Comparison of ENCODE assay signal across 8 cellular contexts in the genomic region with DNA sequence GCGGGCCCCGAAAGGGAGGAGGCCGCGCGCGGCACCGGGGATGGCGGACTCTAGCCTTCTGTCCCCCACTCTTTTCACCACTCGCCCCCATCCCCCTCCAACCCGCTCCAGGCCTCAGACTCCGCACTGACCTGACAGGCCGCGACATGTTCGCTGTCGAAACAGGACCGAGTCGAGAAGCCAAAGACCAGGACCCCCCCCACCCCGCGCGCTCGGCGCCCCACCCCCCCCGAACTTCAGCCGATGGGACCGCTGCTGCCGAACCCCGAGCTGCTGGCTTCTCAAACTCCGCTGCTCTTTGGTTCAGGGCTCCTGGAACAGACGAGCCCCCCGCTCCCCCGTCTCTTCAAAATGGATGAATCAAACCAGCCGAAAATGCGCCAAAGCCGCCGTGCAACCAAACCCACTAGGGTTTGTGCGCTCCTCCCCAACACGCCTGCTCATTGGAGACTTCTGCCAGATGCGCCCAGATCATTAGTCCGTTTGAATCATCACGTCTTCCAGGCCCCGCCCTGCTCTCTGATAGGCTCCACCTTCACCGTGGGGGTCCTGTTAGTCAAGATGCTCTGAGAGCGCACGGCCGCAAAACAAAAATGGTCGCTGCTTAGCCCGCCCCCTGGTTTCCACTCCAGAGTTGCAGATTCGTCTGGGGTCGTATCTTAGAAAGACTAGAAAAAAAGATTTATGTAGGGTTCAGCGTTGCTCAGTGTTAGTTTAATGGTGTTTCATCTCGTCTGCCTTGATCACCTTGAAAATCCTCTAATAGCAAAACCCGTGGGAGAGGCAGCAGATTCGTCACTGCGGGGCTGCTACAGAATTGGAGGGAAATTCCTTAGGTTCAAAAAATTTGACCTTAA. TPM values are rescaled to one million over a fixed set of nuclear protein-coding genes. Genes with fewer than 3 reads are reported as not detected.
A peak's percentile ranks its signal among the peaks of the same experiment; 100 is the strongest.
DNase-seq lines count a peak whose midpoint lies in the region; ATAC-seq, FAIRE-seq and TF ChIP-seq lines count a peak whose summit lies in the region.

A gene with protein sequence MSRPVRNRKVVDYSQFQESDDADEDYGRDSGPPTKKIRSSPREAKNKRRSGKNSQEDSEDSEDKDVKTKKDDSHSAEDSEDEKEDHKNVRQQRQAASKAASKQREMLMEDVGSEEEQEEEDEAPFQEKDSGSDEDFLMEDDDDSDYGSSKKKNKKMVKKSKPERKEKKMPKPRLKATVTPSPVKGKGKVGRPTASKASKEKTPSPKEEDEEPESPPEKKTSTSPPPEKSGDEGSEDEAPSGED (minus strand): TSS at position 357 of the 857 bp plus-strand sequence. CDS start 209 bp downstream, at position 148.

- peaks cover 22% of the 10 kb centered on the region for H3K4me1 Mint-ChIP-seq in CD14-positive monocyte

- in situ Hi-C loops in HepG2 (cut with HindIII; ENCODE audit: extremely low pct_ligation_motif_present, low pct_unique_long_range_greater_than_20kb), result no loop called here

- H3K27me3 Mint-ChIP-seq in CD14-positive monocyte (ENCODE audit: low read depth in 3 of 3), result peaks cover 0 to 2% (median 0%) of the 10 kb centered on the region in 3 donors

- H3K4me2 ChIP-seq in HepG2 (ENCODE audit: low read depth, low read length), result peak within 1 kb of the TSS; percentile 95

- peaks cover 43% of the 10 kb centered on the region for H3K79me2 ChIP-seq in HepG2 (ENCODE audit: insufficient read depth, low read length)

- H3K9me3 ChIP-seq in HepG2 (ENCODE audit: low read length), result no peaks in the 10 kb centered on the region

- peak within 1 kb of the TSS; percentile 92 for H3K27ac ChIP-seq in HepG2 (ENCODE audit: extremely low read length, insufficient read depth, low read length)

- peak within 1 kb of the TSS; percentile 83 for H3K9ac ChIP-seq in HepG2 (ENCODE audit: insufficient read depth, low read depth, low read length)

- CTCF ChIA-PET in HepG2 (lab: Yijun Ruan, JAX; ENCODE audit: low intra/inter-chr PET ratio, low total read pairs), result no interaction called here

- TF ChIP-seq EP300 in HepG2 (IDR thresholded peaks at IDR 0.05; ENCODE audit: low read depth in 2 of 2, low read length in 2 of 2) (peak in 1 of 2 experiments; percentile 56; a peak in 2 of 4 replicates), HepG2 (CRISPR knock-in tag; IDR thresholded peaks at IDR 0.05; ENCODE audit: borderline replicate concordance) (no peak)

- peak; percentile 49 to 55; a peak in 3 of 4 replicates for TF ChIP-seq POLR2A in HepG2 (IDR thresholded peaks at IDR 0.05; ENCODE audit: insufficient read depth in 1 of 2, low read depth in 2 of 2, low read length in 2 of 2)

- DNase-seq in CD14-positive monocyte (ENCODE audit: low spot score) (peak; percentile 98), NCI-H82 (lab: John Stamatoyannopoulos, UW) (peak; percentile 100), dermis microvascular lymphatic vessel endothelial cell (ENCODE audit: low read depth in 2 of 2) (peak; percentile 99), HepG2 (ENCODE audit: low spot score) (peak; percentile 99)
- DNase-seq in activated CD4-positive, alpha-beta T cell treated with anti-CD3 and anti-CD28 coated beads, Interleukin-2, amount 50 U/mL, for 48 hours, result peak; percentile 96 to 98
- DNase-seq in stimulated activated CD4-positive, alpha-beta T cell treated with anti-CD3 and anti-CD28 coated beads, Interleukin-4, amount 100 ng/mL, for 1 hour, result peak; percentile 93

- no peaks in the 10 kb centered on the region for H3K36me3 ChIP-seq in HepG2 (replicated peaks in 1 of 2; ENCODE audit: control insufficient read depth in 1 of 2, insufficient read depth in 2 of 2, low read length in 2 of 2)

- no peaks in the 10 kb centered on the region; a peak in 1 of 5 replicates for H3K27me3 ChIP-seq in HepG2 (ENCODE audit: control insufficient read depth in 1 of 2, insufficient read depth in 2 of 2, low read length in 2 of 2)

- POLR2A ChIA-PET in HepG2 (lab: Yijun Ruan, JAX), result interaction anchor here (0.7 to 2.4 kb wide), 13 partner anchors 10 to 298 kb away, joined by 3 to 21 read pairs (median 4); a partner anchor contains a TSS

- H3K9me3 Mint-ChIP-seq in CD14-positive monocyte, result peaks cover 0 to 3% (median 0%) of the 10 kb centered on the region in 7 donors

- WGBS in HepG2 (ENCODE audit: low lambda C conversion rate), result 2% methylated on average over 40 of the region's 54 CpGs

- TF ChIP-seq RAD21 in HepG2 (CRISPR knock-in tag; IDR thresholded peaks at IDR 0.05), result no peak

- ATAC-seq in GM19397 (IDR thresholded peaks at IDR 0.05; ENCODE audit: unreplicated experiment) (peak; percentile 74), HG03571 (IDR thresholded peaks at IDR 0.05; ENCODE audit: unreplicated experiment) (peak; percentile 83), HepG2 (peak; percentile 88)

- BruUV-seq in HepG2 (replicated peaks; lab: Mats Ljungman, UMichigan), result TSS peak; percentile 92

- H3K4me3 Mint-ChIP-seq in CD14-positive monocyte, result peak within 1 kb of the TSS; percentile 97 to 99

- H4K20me1 ChIP-seq in HepG2 (ENCODE audit: insufficient read depth, low read length), result peaks cover 35% of the 10 kb centered on the region

- peak within 1 kb of the TSS; percentile 94 to 100 (median 97) for H3K27ac Mint-ChIP-seq in CD14-positive monocyte

- H3K36me3 Mint-ChIP-seq in CD14-positive monocyte, result no peaks in the 10 kb centered on the region

- FAIRE-seq in HepG2 (lab: Jason Lieb, UNC), result peak; percentile 99

- peaks cover 75% of the 10 kb centered on the region for H3K4me1 ChIP-seq in HepG2 (ENCODE audit: insufficient read depth, low read length)

- peak within 1 kb of the TSS; percentile 65 to 81 (median 75) for H3K4me3 ChIP-seq in HepG2 (replicated peaks in 1 of 3; ENCODE audit: insufficient read depth in 1 of 3, low read depth in 2 of 3, low read length in 3 of 3)

- peak within 1 kb of the TSS; percentile 85 for H2AFZ ChIP-seq in HepG2 (ENCODE audit: low read length)

- TF ChIP-seq CTCF in CD14-positive monocyte (IDR thresholded peaks at IDR 0.05) (no peak), HepG2 (CRISPR knock-in tag; IDR thresholded peaks at IDR 0.05) (no peak)

- intact Hi-C loops in CD14-positive monocyte (cut with micrococcal nuclease) (loop anchor here in 1 of 2 donors (5.0 kb wide), 1 partner anchor 628 kb away; a partner anchor contains a TSS), HepG2 (cut with micrococcal nuclease; ENCODE audit: unreplicated experiment) (no loop called here)

TF ChIP-seq in HepG2, 621 proteins besides CTCF, POLR2A, EP300 and RAD21 (continues in another document):
- 0 out of 2 replicates have a peak, but pooled peaks have one; percentile 53 for TF ChIP-seq ARID2 (CRISPR knock-in tag; IDR thresholded peaks at IDR 0.05; ENCODE audit: borderline replicate concordance)
- no peak for TF ChIP-seq ZNF577 (CRISPR knock-in tag; IDR thresholded peaks at IDR 0.05; ENCODE audit: borderline replicate concordance, low read depth)
- no peak for TF ChIP-seq HHEX (CRISPR knock-in tag; IDR thresholded peaks at IDR 0.05)
- TF ChIP-seq ZNF432 (CRISPR knock-in tag; IDR thresholded peaks at IDR 0.05; ENCODE audit: borderline replicate concordance), result no peak
- TF ChIP-seq, protein P1, sequence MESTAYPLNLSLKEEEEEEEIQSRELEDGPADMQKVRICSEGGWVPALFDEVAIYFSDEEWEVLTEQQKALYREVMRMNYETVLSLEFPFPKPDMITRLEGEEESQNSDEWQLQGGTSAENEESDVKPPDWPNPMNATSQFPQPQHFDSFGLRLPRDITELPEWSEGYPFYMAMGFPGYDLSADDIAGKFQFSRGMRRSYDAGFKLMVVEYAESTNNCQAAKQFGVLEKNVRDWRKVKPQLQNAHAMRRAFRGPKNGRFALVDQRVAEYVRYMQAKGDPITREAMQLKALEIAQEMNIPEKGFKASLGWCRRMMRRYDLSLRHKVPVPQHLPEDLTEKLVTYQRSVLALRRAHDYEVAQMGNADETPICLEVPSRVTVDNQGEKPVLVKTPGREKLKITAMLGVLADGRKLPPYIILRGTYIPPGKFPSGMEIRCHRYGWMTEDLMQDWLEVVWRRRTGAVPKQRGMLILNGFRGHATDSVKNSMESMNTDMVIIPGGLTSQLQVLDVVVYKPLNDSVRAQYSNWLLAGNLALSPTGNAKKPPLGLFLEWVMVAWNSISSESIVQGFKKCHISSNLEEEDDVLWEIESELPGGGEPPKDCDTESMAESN (CRISPR knock-in tag; conservative IDR thresholded peaks at IDR 0.05), result no peak

RNA-seq across cellular contexts. Expression of the gene that starts here (rescaled TPM):
- polyA plus RNA-seq in CD14-positive monocyte (1 to 10 TPM; 4.2 to 4.9 TPM), HepG2 (2011; rRNA removed) (25.1 and 35.5 TPM in 2 replicates)
- total RNA-seq in dermis microvascular lymphatic vessel endothelial cell (85.8 and 128 TPM in 2 replicates), HepG2 (2016; rRNA removed; fragmentation: Illumina TruSeq; extraction: Trizol) (117 and 194 TPM in 2 replicates)
- total RNA-seq in HepG2 (2016; cell fraction: cytosol; rRNA removed; fragmentation: Illumina TruSeq; extraction: Trizol; ENCODE audit: low read depth), result 10.3 and 15.8 TPM in 2 replicates
- 125 and 160 TPM in 2 replicates for total RNA-seq in HepG2 (2016; cell fraction: insoluble cytoplasmic fraction; rRNA removed; fragmentation: Illumina TruSeq; extraction: Trizol)
- 40.1 and 45.8 TPM in 2 replicates for total RNA-seq in HepG2 (2016; cell fraction: membrane; rRNA removed; fragmentation: Illumina TruSeq; extraction: Trizol)
- 67.8 and 73.8 TPM in 2 replicates for total RNA-seq in HepG2 (2016; cell fraction: nucleus; rRNA removed; fragmentation: Illumina TruSeq; extraction: Trizol)
- polyA plus RNA-seq in HepG2 (2011; cell fraction: cytosol; rRNA removed), result 14.2 and 24.0 TPM in 2 replicates
- 8.7 and 10.8 TPM in 2 replicates for polyA plus RNA-seq in HepG2 (2011; cell fraction: nucleus; rRNA removed)
- polyA plus RNA-seq in HepG2 (2012), result 32.7 and 70.0 TPM in 2 replicates
- polyA plus RNA-seq in HepG2 (2016; cell fraction: cytosol; fragmentation: Illumina TruSeq; extraction: Trizol; ENCODE audit: low read depth), result 15.9 and 27.1 TPM in 2 replicates
- polyA plus RNA-seq in HepG2 (2016; cell fraction: insoluble cytoplasmic fraction; fragmentation: Illumina TruSeq; extraction: Trizol; ENCODE audit: low read depth), result 186 and 191 TPM in 2 replicates
- 54.3 and 56.5 TPM in 2 replicates for polyA plus RNA-seq in HepG2 (2016; cell fraction: membrane; fragmentation: Illumina TruSeq; extraction: Trizol; ENCODE audit: low read depth)
- polyA plus RNA-seq in HepG2 (2016; cell fraction: nucleus; fragmentation: Illumina TruSeq; extraction: Trizol; ENCODE audit: insufficient read depth, low read depth), result 84.6 and 113 TPM in 2 replicates
- polyA minus RNA-seq in HepG2 (2011; rRNA and poly(A)+ RNA removed; ENCODE audit: low replicate concordance), result 54.5 and 133 TPM in 2 replicates
- 45.1 and 46.0 TPM in 2 replicates for polyA minus RNA-seq in HepG2 (2011; cell fraction: cytosol; rRNA and poly(A)+ RNA removed)
- polyA minus RNA-seq in HepG2 (2011; cell fraction: nucleus; rRNA and poly(A)+ RNA removed), result 41.1 and 52.6 TPM in 2 replicates

Comparison
In these comparisons a context has a peak if more than half of its experiments do, and no peak if none do; other contexts are left out.
1. Peak in every context shown above with its lines: DNase-seq, ATAC-seq, H3K4me3 ChIP-seq and H3K27ac ChIP-seq.